8 cellular contexts compared by ENCODE assay signal in the genomic region with DNA sequence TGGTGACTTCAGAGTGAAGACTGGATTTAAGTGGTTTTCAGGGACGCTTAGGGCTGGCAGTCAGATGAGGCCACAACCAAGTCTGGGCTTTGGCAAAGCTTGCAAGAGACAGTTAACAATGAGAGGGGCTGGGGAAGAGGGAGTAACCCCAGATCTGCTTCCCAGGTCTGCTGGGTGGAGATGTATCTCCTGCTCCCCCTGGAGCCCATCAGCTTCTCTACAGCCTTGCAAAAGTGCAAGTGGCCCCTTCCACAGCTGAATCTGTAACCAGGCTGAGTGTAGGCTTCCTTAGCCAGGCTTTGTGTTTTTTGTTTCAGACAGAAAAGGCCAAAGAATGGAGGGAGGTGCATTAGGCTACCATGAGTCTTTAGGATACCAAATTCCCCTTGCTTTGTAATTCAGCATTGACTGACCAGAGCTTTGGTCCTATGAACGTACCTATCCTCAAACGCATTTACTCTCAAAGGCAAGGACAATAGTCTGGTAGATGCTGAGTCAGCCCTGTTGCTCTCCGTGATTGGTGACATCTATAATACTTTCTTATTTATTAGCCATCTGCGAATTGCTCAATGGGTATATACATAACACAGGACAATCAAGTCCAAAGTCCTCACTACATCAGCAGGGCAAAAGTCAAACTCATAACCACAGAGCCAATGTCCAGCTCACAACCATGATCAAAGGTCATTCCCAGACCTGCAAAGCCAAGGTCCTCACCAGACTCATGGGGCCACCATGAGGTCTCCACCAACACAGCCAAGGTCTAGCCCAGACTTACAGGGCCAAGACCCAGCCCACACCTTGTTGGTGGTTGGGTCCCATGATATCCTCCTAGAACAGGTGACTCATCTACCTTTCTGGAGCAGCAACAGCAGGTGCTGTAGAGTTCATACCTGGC. TPM values are rescaled to one million over a fixed set of nuclear protein-coding genes. Genes with fewer than 3 reads are reported as not detected.
DNase-seq lines count a peak whose midpoint lies in the region; ATAC-seq and TF ChIP-seq lines count a peak whose summit lies in the region.

No MANE protein-coding gene starts in this region.

- no peak overlapping the region for H3K27ac ChIP-seq in parathyroid adenoma

- no peaks in the 10 kb centered on the region for H3K27me3 Mint-ChIP-seq in activated naive CD4-positive, alpha-beta T cell treated with anti-CD3 and anti-CD28 coated beads for 36 hours (ENCODE audit: low read depth)

- H3K27ac Mint-ChIP-seq in activated naive CD4-positive, alpha-beta T cell treated with anti-CD3 and anti-CD28 coated beads for 36 hours = no peak overlapping the region

- no peak overlapping the region for H3K4me3 ChIP-seq in parathyroid adenoma (ENCODE audit: low read depth, low read length)

- H3K36me3 Mint-ChIP-seq in activated naive CD4-positive, alpha-beta T cell treated with anti-CD3 and anti-CD28 coated beads for 36 hours (ENCODE audit: low read depth) = no peaks in the 10 kb centered on the region

- TF ChIP-seq CTCF in parathyroid adenoma (IDR thresholded peaks at IDR 0.05) = peak; percentile 41

- H3K36me3 ChIP-seq in parathyroid adenoma (ENCODE audit: control insufficient read depth, insufficient read depth, low read length) = no peaks in the 10 kb centered on the region

- no peaks in the 10 kb centered on the region for H3K27me3 ChIP-seq in parathyroid adenoma (ENCODE audit: control insufficient read depth, insufficient read depth, low read length)

- no peak overlapping the region for H2AFZ ChIP-seq in parathyroid adenoma

- H3K9me3 ChIP-seq in parathyroid adenoma (ENCODE audit: control insufficient read depth, low read length) = no peaks in the 10 kb centered on the region

- H3K9me3 Mint-ChIP-seq in activated naive CD4-positive, alpha-beta T cell treated with anti-CD3 and anti-CD28 coated beads for 36 hours = no peaks in the 10 kb centered on the region

- peak; percentile 63 for ATAC-seq in esophagus mucosa
- no peak for ATAC-seq in HG03025 (IDR thresholded peaks at IDR 0.05; ENCODE audit: low FRiP score, unreplicated experiment)

- intact Hi-C loops in activated naive CD4-positive, alpha-beta T cell treated with anti-CD3 and anti-CD28 coated beads for 36 hours (cut with micrococcal nuclease) = no loop called here

- no peak overlapping the region for H3K4me2 ChIP-seq in parathyroid adenoma (ENCODE audit: low read length)

- no peaks in the 10 kb centered on the region for H3K4me1 ChIP-seq in parathyroid adenoma

- CTCF ChIA-PET in activated naive CD4-positive, alpha-beta T cell treated with anti-CD3 and anti-CD28 coated beads for 36 hours (lab: Charles Lee) = interaction anchor here (0.7 to 2.8 kb wide), 5 partner anchors 8 to 209 kb away, joined by 3 to 11 read pairs (median 7); no protein-coding TSS in a partner anchor

- H3K4me1 Mint-ChIP-seq in activated naive CD4-positive, alpha-beta T cell treated with anti-CD3 and anti-CD28 coated beads for 36 hours (ENCODE audit: low read depth) = peaks cover 2% of the 10 kb centered on the region

- H3K79me2 ChIP-seq in parathyroid adenoma = no peaks in the 10 kb centered on the region

- H3K4me3 Mint-ChIP-seq in activated naive CD4-positive, alpha-beta T cell treated with anti-CD3 and anti-CD28 coated beads for 36 hours = no peak overlapping the region

- peak; percentile 22 for DNase-seq in activated naive CD4-positive, alpha-beta T cell treated with anti-CD3 and anti-CD28 coated beads for 36 hours
- DNase-seq in activated naive CD4-positive, alpha-beta T cell treated with anti-CD3 and anti-CD28 coated beads, Interleukin-2, amount 50 U/mL, for 16 hours = no peak
- DNase-seq in OCI-M1 (lab: John Stamatoyannopoulos, UW) (peak; percentile 41), COLO829 (ENCODE audit: low spot score) (no peak)
- DNase-seq in activated CD4-positive, CD25-positive, alpha-beta regulatory T cell treated with anti-CD3 and anti-CD28 coated beads, Interleukin-2, amount 50 U/mL, for 72 hours = no peak

- H3K9ac ChIP-seq in parathyroid adenoma = no peak overlapping the region

RNA-seq across cellular contexts. Expression of a gene that starts 17.1 kb away (rescaled TPM):
- total RNA-seq in activated naive CD4-positive, alpha-beta T cell treated with anti-CD3 and anti-CD28 coated beads for 36 hours = under 1 TPM in 1 of 2 experiments, not detected in 1; 0.31 TPM
- total RNA-seq in esophagus mucosa = not detected

RNA-seq across cellular contexts. Expression of a gene that starts 48.4 kb away (rescaled TPM):
- total RNA-seq in activated naive CD4-positive, alpha-beta T cell treated with anti-CD3 and anti-CD28 coated beads for 36 hours = 10 to 100 TPM; 57.1 to 66.4 TPM
- total RNA-seq in esophagus mucosa = 114 TPM

RNA-seq across cellular contexts. Expression of a gene that starts 53.3 kb away (rescaled TPM):
- total RNA-seq in activated naive CD4-positive, alpha-beta T cell treated with anti-CD3 and anti-CD28 coated beads for 36 hours = under 1 TPM; 0.42 to 0.76 TPM
- total RNA-seq in esophagus mucosa = 1.1 TPM

RNA-seq across cellular contexts. Expression of a gene that starts 53.3 kb away (rescaled TPM):
- not detected for total RNA-seq in activated naive CD4-positive, alpha-beta T cell treated with anti-CD3 and anti-CD28 coated beads for 36 hours
- total RNA-seq in esophagus mucosa = not detected

Comparison
In these comparisons a context has a peak if more than half of its experiments do, and no peak if none do; other contexts are left out.
1. DNase-seq: peak in activated naive CD4-positive, alpha-beta T cell treated with anti-CD3 and anti-CD28 coated beads for 36 hours (single experiment) and OCI-M1 (single experiment); none in activated naive CD4-positive, alpha-beta T cell treated with anti-CD3 and anti-CD28 coated beads, Interleukin-2, amount 50 U/mL, for 16 hours (single experiment), COLO829 (single experiment) and activated CD4-positive, CD25-positive, alpha-beta regulatory T cell treated with anti-CD3 and anti-CD28 coated beads, Interleukin-2, amount 50 U/mL, for 72 hours (single experiment).